8 cellular contexts compared by ENCODE assay signal in genomic region chr14:52068741-52069616, GRCh38. TPM values are rescaled to one million over a fixed set of nuclear protein-coding genes. Genes with fewer than 3 reads are reported as not detected.
DNase-seq lines count a peak whose midpoint lies in the region; ATAC-seq and FAIRE-seq lines count a peak whose summit lies in the region.

Gene NID2 (minus strand): TSS chr14:52069059. CDS start chr14:52068994, 65 bp downstream.

- no peak within 1 kb of the TSS for H3K27ac ChIP-seq in temporal lobe (ENCODE audit: low read depth, low read length)

- peak within 1 kb of the TSS; percentile 77 for H3K4me3 Mint-ChIP-seq in natural killer cell treated with Interleukin-12 subunit alpha and Interleukin-12 subunit beta and Interleukin-15 and Interleukin-18, amount 100 ng/mL, for 72 hours

- peaks cover 20 to 21% of the 10 kb centered on the region in 2 donors for H3K27me3 Mint-ChIP-seq in natural killer cell treated with Interleukin-12 subunit alpha and Interleukin-12 subunit beta and Interleukin-15 and Interleukin-18, amount 100 ng/mL, for 72 hours

- no peaks in the 10 kb centered on the region for H3K36me3 Mint-ChIP-seq in natural killer cell treated with Interleukin-12 subunit alpha and Interleukin-12 subunit beta and Interleukin-15 and Interleukin-18, amount 100 ng/mL, for 72 hours

- FAIRE-seq in frontal cortex (lab: Jason Lieb, UNC) = no peak

- ATAC-seq in natural killer cell treated with Interleukin-12 subunit alpha and Interleukin-12 subunit beta and Interleukin-15 and Interleukin-18, amount 100 ng/mL, for 72 hours = peak; percentile 91 to 94
- ATAC-seq in HG03025 (IDR thresholded peaks at IDR 0.05; ENCODE audit: low FRiP score, unreplicated experiment) = no peak

- H3K27ac Mint-ChIP-seq in natural killer cell treated with Interleukin-12 subunit alpha and Interleukin-12 subunit beta and Interleukin-15 and Interleukin-18, amount 100 ng/mL, for 72 hours = no peak within 1 kb of the TSS

- H3K9me3 Mint-ChIP-seq in natural killer cell treated with Interleukin-12 subunit alpha and Interleukin-12 subunit beta and Interleukin-15 and Interleukin-18, amount 100 ng/mL, for 72 hours = no peaks in the 10 kb centered on the region

- peaks cover 20 to 25% of the 10 kb centered on the region in 2 donors for H3K4me1 Mint-ChIP-seq in natural killer cell treated with Interleukin-12 subunit alpha and Interleukin-12 subunit beta and Interleukin-15 and Interleukin-18, amount 100 ng/mL, for 72 hours (ENCODE audit: low read depth in 2 of 2)

- DNase-seq in GM04503 (ENCODE audit: low read depth) (peak; percentile 64), NCI-H1105 treated with DMSO at 0.1 percent for 48 hours (lab: John Stamatoyannopoulos, UW) (peak; percentile 9), frontal cortex (ENCODE audit: low spot score in 2 of 2) (peak; percentile 71 to 76), NCI-H1694 treated with DMSO at 0.1 percent for 48 hours (lab: John Stamatoyannopoulos, UW) (no peak)
- peak; percentile 16 for DNase-seq in activated gamma-delta T cell treated with anti-CD3 and anti-CD28 coated beads, Interleukin-2, amount 50 U/mL, for 16 hours (ENCODE audit: low read depth)
- DNase-seq in natural killer cell treated with Interleukin-12 subunit alpha and Interleukin-12 subunit beta and Interleukin-15 and Interleukin-18, amount 100 ng/mL, for 72 hours (ENCODE audit: low spot score) = peak; percentile 80

RNA-seq across cellular contexts. Expression of gene NID2, which starts in this region (rescaled TPM):
- total RNA-seq in frontal cortex (8.2 TPM), temporal lobe (11.8 TPM)
- 1 to 10 TPM; 6.8 to 8.7 TPM for total RNA-seq in natural killer cell treated with Interleukin-12 subunit alpha and Interleukin-12 subunit beta and Interleukin-15 and Interleukin-18, amount 100 ng/mL, for 72 hours
